Comparison of ENCODE assay signal across 8 cellular contexts in genomic region chr20:24100370-24101011, GRCh38.
DNase-seq lines count a peak whose midpoint lies in the region; ATAC-seq and TF ChIP-seq lines count a peak whose summit lies in the region.

No MANE protein-coding gene starts in this region.

- H3K4me3 ChIP-seq in SK-N-SH (ENCODE audit: low read depth in 2 of 2, low read length in 1 of 2) = peak overlapping the region in 1 of 2 experiments; percentile 21; a peak in 1 of 4 replicates
- H3K4me3 ChIP-seq in hepatocyte = no peak overlapping the region

- TF ChIP-seq RAD21 in SK-N-SH (IDR thresholded peaks at IDR 0.05; ENCODE audit: low read length) = peak; percentile 63

- peaks cover 10% of the 10 kb centered on the region for H3K4me1 Mint-ChIP-seq in activated naive CD8-positive, alpha-beta T cell treated with anti-CD3 and anti-CD28 coated beads, Interleukin-2, amount 10 ng/mL, durations not matched to agents 7 days and 5 days

- TF ChIP-seq CTCF in SK-N-SH (IDR thresholded peaks at IDR 0.05) (peak; percentile 79), hepatocyte (IDR thresholded peaks at IDR 0.05; ENCODE audit: poor library complexity) (peak; percentile 67)

- DNase-seq in DMS 273 (lab: John Stamatoyannopoulos, UW; ENCODE audit: unreplicated experiment) (peak; percentile 83), Kasumi-1 (lab: John Stamatoyannopoulos, UW) (peak; percentile 47 to 64), SK-N-SH (peak; percentile 53), hepatocyte (ENCODE audit: low spot score) (peak; percentile 84), amniotic stem cell (lab: John Stamatoyannopoulos, UW) (no peak)
- DNase-seq in activated naive CD8-positive, alpha-beta T cell treated with anti-CD3 and anti-CD28 coated beads, Interleukin-2, amount 10 ng/mL, durations not matched to agents 7 days and 5 days = peak; percentile 48
- DNase-seq in stimulated activated CD4-positive, alpha-beta T cell treated with anti-CD3 and anti-CD28 coated beads, Interleukin-1b, Interleukin-23, amount 100 ng/mL, for 48 hours = peak; percentile 55

- H3K4me3 Mint-ChIP-seq in activated naive CD8-positive, alpha-beta T cell treated with anti-CD3 and anti-CD28 coated beads, Interleukin-2, amount 10 ng/mL, durations not matched to agents 7 days and 5 days = no peak overlapping the region

- no peaks in the 10 kb centered on the region for H3K27me3 ChIP-seq in SK-N-SH (ENCODE audit: insufficient read depth)
- H3K27me3 ChIP-seq in hepatocyte = peaks cover 3% of the 10 kb centered on the region

- H3K9me3 ChIP-seq in SK-N-SH = no peaks in the 10 kb centered on the region
- H3K9me3 ChIP-seq in hepatocyte (ENCODE audit: low read depth) = no peaks in the 10 kb centered on the region

- no peaks in the 10 kb centered on the region for H3K36me3 Mint-ChIP-seq in activated naive CD8-positive, alpha-beta T cell treated with anti-CD3 and anti-CD28 coated beads, Interleukin-2, amount 10 ng/mL, durations not matched to agents 7 days and 5 days

- H3K27ac ChIP-seq in SK-N-SH (ENCODE audit: low read depth in 2 of 2, low read length in 1 of 2) (peak overlapping the region in 1 of 2 experiments; percentile 56; a peak in 2 of 4 replicates), hepatocyte (no peak overlapping the region)

- no peak overlapping the region for H3K27ac Mint-ChIP-seq in activated naive CD8-positive, alpha-beta T cell treated with anti-CD3 and anti-CD28 coated beads, Interleukin-2, amount 10 ng/mL, durations not matched to agents 7 days and 5 days

- no peaks in the 10 kb centered on the region for H3K9me3 Mint-ChIP-seq in activated naive CD8-positive, alpha-beta T cell treated with anti-CD3 and anti-CD28 coated beads, Interleukin-2, amount 10 ng/mL, durations not matched to agents 7 days and 5 days

- POLR2A ChIA-PET in SK-N-SH (lab: Yijun Ruan, JAX) = no interaction called here
- POLR2A ChIA-PET in activated naive CD8-positive, alpha-beta T cell treated with anti-CD3 and anti-CD28 coated beads, Interleukin-2, amount 10 ng/mL, durations not matched to agents 7 days and 5 days (lab: Charles Lee) = interaction anchor here (0.7 to 0.8 kb wide), 2 partner anchors 73 to 156 kb away, joined by 3 read pairs; no protein-coding TSS in a partner anchor

- CTCF ChIA-PET in SK-N-SH (lab: Yijun Ruan, JAX) = interaction anchor here (0.7 to 3.2 kb wide), 7 partner anchors 10 to 64 kb away, joined by 3 to 10 read pairs (median 4); no protein-coding TSS in a partner anchor

- H3K36me3 ChIP-seq in SK-N-SH (replicated peaks in 1 of 2; ENCODE audit: control insufficient read depth in 1 of 2, insufficient read depth in 2 of 2, low read length in 1 of 2) (no peaks in the 10 kb centered on the region), hepatocyte (replicated peaks; ENCODE audit: insufficient read depth, low read depth) (no peaks in the 10 kb centered on the region)

- H2AFZ ChIP-seq in SK-N-SH (ENCODE audit: low read depth) = no peak overlapping the region
- H2AFZ ChIP-seq in hepatocyte = no peak overlapping the region

- H3F3A ChIP-seq in SK-N-SH (replicated peaks; ENCODE audit: insufficient read depth) = peaks cover 15% of the 10 kb centered on the region

- peak; percentile 78 for ATAC-seq in GM21515 (IDR thresholded peaks at IDR 0.05; ENCODE audit: unreplicated experiment)
- peak; percentile 93 for ATAC-seq in activated naive CD8-positive, alpha-beta T cell treated with anti-CD3 and anti-CD28 coated beads, Interleukin-2, amount 10 ng/mL, durations not matched to agents 7 days and 5 days (ENCODE audit: low read depth)

- WGBS in SK-N-SH (ENCODE audit: low lambda C conversion rate) = 12% methylated on average over 5 of the region's 5 CpGs
- WGBS in hepatocyte (ENCODE audit: low lambda C conversion rate, missing lambda C conversion rate) = 19% methylated on average over 5 of the region's 5 CpGs

- H3K9ac ChIP-seq in SK-N-SH = no peak overlapping the region

- H3K79me2 ChIP-seq in SK-N-SH (ENCODE audit: insufficient read depth) = no peaks in the 10 kb centered on the region
- no peaks in the 10 kb centered on the region for H3K79me2 ChIP-seq in hepatocyte

- no peak for TF ChIP-seq EP300 in SK-N-SH (IDR thresholded peaks at IDR 0.05; ENCODE audit: borderline replicate concordance in 1 of 2, low read depth in 1 of 2, low read length in 1 of 2)

- H3K9me2 ChIP-seq in SK-N-SH = no peaks in the 10 kb centered on the region
- no peaks in the 10 kb centered on the region for H3K9me2 ChIP-seq in hepatocyte (replicated peaks; ENCODE audit: insufficient read depth)

- no peaks in the 10 kb centered on the region for H4K20me1 ChIP-seq in SK-N-SH (ENCODE audit: insufficient read depth)
- H4K20me1 ChIP-seq in hepatocyte (ENCODE audit: insufficient read depth, poor library complexity, severe bottlenecking) = no peaks in the 10 kb centered on the region

- H3K4me1 ChIP-seq in SK-N-SH (ENCODE audit: control insufficient read depth in 1 of 2, insufficient read depth in 2 of 2, low read depth in 1 of 2, low read length in 1 of 2) (peaks cover 6 to 32% of the 10 kb centered on the region in 2 experiments; a peak in 3 of 4 replicates), hepatocyte (ENCODE audit: insufficient read depth) (peaks cover 12% of the 10 kb centered on the region)

- H3K4me2 ChIP-seq in SK-N-SH (peak overlapping the region; percentile 29; the same call in 1 of the 2 replicates), hepatocyte (no peak overlapping the region)

- H3K27me3 Mint-ChIP-seq in activated naive CD8-positive, alpha-beta T cell treated with anti-CD3 and anti-CD28 coated beads, Interleukin-2, amount 10 ng/mL, durations not matched to agents 7 days and 5 days = peaks cover 8% of the 10 kb centered on the region

TF ChIP-seq in SK-N-SH, 30 proteins besides CTCF, POLR2A, EP300 and RAD21:
- TF ChIP-seq SMC3 (IDR thresholded peaks at IDR 0.05; ENCODE audit: low read depth, low read length) = peak; percentile 41
- no peak for TF ChIP-seq POLR2AphosphoS5 (IDR thresholded peaks at IDR 0.05; ENCODE audit: low read depth, low read length)
- no peak for TF ChIP-seq RXRA (IDR thresholded peaks at IDR 0.05; ENCODE audit: borderline replicate concordance, low read depth)
- TF ChIP-seq JUND (IDR thresholded peaks at IDR 0.05) = no peak
- TF ChIP-seq RCOR1 (IDR thresholded peaks at IDR 0.05; ENCODE audit: low read length) = no peak
